Comparison of ENCODE assay signal across 8 cellular contexts in the genomic region with DNA sequence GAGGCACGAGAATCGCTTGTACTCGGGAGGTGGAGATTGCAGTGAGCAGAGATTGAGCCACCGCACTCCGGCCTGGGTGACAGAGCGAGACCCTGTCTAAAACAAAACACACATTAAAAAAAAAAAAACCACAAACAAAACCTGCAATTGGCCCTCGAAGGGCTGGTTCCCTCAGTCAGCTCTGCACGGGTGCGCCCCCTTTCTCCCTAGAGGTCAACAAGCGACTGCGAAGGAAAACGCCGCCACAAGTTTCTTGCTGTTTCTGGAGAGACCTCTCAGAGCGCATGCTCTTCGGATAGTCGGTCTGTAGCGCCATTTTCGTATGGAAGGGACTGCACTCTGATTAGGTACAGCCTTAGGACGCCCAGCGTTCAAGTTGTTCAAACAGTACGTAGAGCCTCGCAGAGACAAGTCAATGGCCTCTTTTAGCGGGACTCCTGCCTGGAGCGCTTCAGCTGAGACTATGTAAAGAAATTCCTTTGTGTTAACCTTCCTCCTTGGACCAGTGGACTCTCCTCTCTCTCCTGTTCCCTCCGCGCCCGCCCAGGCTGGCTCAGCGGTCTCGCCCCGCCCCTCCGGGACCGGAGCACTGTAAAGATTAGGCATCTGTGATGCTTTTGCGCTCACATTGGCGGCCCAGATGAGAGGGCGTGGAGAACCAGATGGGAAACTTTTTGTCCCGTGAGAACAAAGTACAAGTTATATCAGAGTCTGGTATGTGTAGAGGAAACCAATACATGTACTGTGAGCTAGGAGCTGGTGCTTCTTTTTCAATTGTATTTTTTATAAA. TPM values are rescaled to one million over a fixed set of nuclear protein-coding genes. Genes with fewer than 3 reads are reported as not detected.
DNase-seq lines count a peak whose midpoint lies in the region; ATAC-seq and TF ChIP-seq lines count a peak whose summit lies in the region.

No MANE protein-coding gene starts in this region.

- ATAC-seq in HG02642 (IDR thresholded peaks at IDR 0.05; ENCODE audit: poor library complexity, unreplicated experiment), result peak; percentile 69
- ATAC-seq in activated naive CD8-positive, alpha-beta T cell treated with anti-CD3 and anti-CD28 coated beads, Interleukin-2, amount 10 ng/mL, durations not matched to agents 7 days and 5 days (ENCODE audit: low read depth), result peak; percentile 74

- H3K27ac ChIP-seq in cardiac muscle cell (peak overlapping the region; percentile 84), parathyroid adenoma (peak overlapping the region; percentile 86), tibial nerve (peak overlapping the region; percentile 81 to 93 (median 86))

- no peaks in the 10 kb centered on the region for H3K9me3 Mint-ChIP-seq in activated naive CD8-positive, alpha-beta T cell treated with anti-CD3 and anti-CD28 coated beads, Interleukin-2, amount 10 ng/mL, durations not matched to agents 7 days and 5 days

- H3K27me3 ChIP-seq in cardiac muscle cell (no peaks in the 10 kb centered on the region), parathyroid adenoma (ENCODE audit: control insufficient read depth, insufficient read depth, low read length) (no peaks in the 10 kb centered on the region), tibial nerve (no peaks in the 10 kb centered on the region)

- H3K27me3 Mint-ChIP-seq in activated naive CD8-positive, alpha-beta T cell treated with anti-CD3 and anti-CD28 coated beads, Interleukin-2, amount 10 ng/mL, durations not matched to agents 7 days and 5 days, result no peaks in the 10 kb centered on the region

- H3K4me3 Mint-ChIP-seq in activated naive CD8-positive, alpha-beta T cell treated with anti-CD3 and anti-CD28 coated beads, Interleukin-2, amount 10 ng/mL, durations not matched to agents 7 days and 5 days, result peak overlapping the region; percentile 89

- TF ChIP-seq POLR2A in tibial nerve (IDR thresholded peaks at IDR 0.05), result peak in 1 of 2 donors; percentile 51

- no peaks in the 10 kb centered on the region for H3K79me2 ChIP-seq in parathyroid adenoma

- H3K4me1 ChIP-seq in cardiac muscle cell (ENCODE audit: low read depth), result peaks cover 17% of the 10 kb centered on the region
- no peaks in the 10 kb centered on the region for H3K4me1 ChIP-seq in parathyroid adenoma
- peaks cover 0 to 30% (median 26%) of the 10 kb centered on the region in 4 donors for H3K4me1 ChIP-seq in tibial nerve

- peak in 1 of 2 donors; percentile 75 for TF ChIP-seq EP300 in tibial nerve (IDR thresholded peaks at IDR 0.05)

- peaks cover 31% of the 10 kb centered on the region for H3K4me1 Mint-ChIP-seq in activated naive CD8-positive, alpha-beta T cell treated with anti-CD3 and anti-CD28 coated beads, Interleukin-2, amount 10 ng/mL, durations not matched to agents 7 days and 5 days

- H3K9me3 ChIP-seq in cardiac muscle cell (ENCODE audit: low read depth) (no peaks in the 10 kb centered on the region), parathyroid adenoma (ENCODE audit: control insufficient read depth, low read length) (no peaks in the 10 kb centered on the region), tibial nerve (no peaks in the 10 kb centered on the region)

- H2AFZ ChIP-seq in parathyroid adenoma, result peak overlapping the region; percentile 95

- H3K36me3 Mint-ChIP-seq in activated naive CD8-positive, alpha-beta T cell treated with anti-CD3 and anti-CD28 coated beads, Interleukin-2, amount 10 ng/mL, durations not matched to agents 7 days and 5 days, result peaks cover 19% of the 10 kb centered on the region

- TF ChIP-seq CTCF in GM12872 (IDR thresholded peaks at IDR 0.05; ENCODE audit: insufficient read depth, low read depth, low read length), result peak; percentile 61
- TF ChIP-seq CTCF in cardiac muscle cell (IDR thresholded peaks at IDR 0.05; ENCODE audit: low read depth, low read length), result peak; percentile 29
- TF ChIP-seq CTCF in parathyroid adenoma (IDR thresholded peaks at IDR 0.05), result no peak
- TF ChIP-seq CTCF in tibial nerve (IDR thresholded peaks at IDR 0.05), result peak in 3 of 5 experiments; percentile 10 to 31 (median 18)

- POLR2A ChIA-PET in activated naive CD8-positive, alpha-beta T cell treated with anti-CD3 and anti-CD28 coated beads, Interleukin-2, amount 10 ng/mL, durations not matched to agents 7 days and 5 days (lab: Charles Lee), result interaction anchor here (0.6 to 4.0 kb wide), 14 partner anchors 46 to 381 kb away, joined by 3 to 48 read pairs (median 6); a partner anchor contains a TSS

- peak overlapping the region; percentile 96 for H3K27ac Mint-ChIP-seq in activated naive CD8-positive, alpha-beta T cell treated with anti-CD3 and anti-CD28 coated beads, Interleukin-2, amount 10 ng/mL, durations not matched to agents 7 days and 5 days

- H3K36me3 ChIP-seq in cardiac muscle cell, result no peaks in the 10 kb centered on the region
- no peaks in the 10 kb centered on the region for H3K36me3 ChIP-seq in parathyroid adenoma (ENCODE audit: control insufficient read depth, insufficient read depth, low read length)
- no peaks in the 10 kb centered on the region for H3K36me3 ChIP-seq in tibial nerve

- H3K4me3 ChIP-seq in cardiac muscle cell, result peak overlapping the region; percentile 72
- peak overlapping the region; percentile 84 for H3K4me3 ChIP-seq in parathyroid adenoma (ENCODE audit: low read depth, low read length)
- H3K4me3 ChIP-seq in tibial nerve, result peak overlapping the region; percentile 70 to 99 (median 79)

- H3K4me2 ChIP-seq in parathyroid adenoma (ENCODE audit: low read length), result peak overlapping the region; percentile 62

- 4 to 5% methylated on average over 36 of the region's 36 CpGs for WGBS in tibial nerve, 2 donors

- H3K9ac ChIP-seq in parathyroid adenoma, result no peak overlapping the region

- DNase-seq in NCI-H1092 treated with DMSO at 0.1 percent for 48 hours (lab: John Stamatoyannopoulos, UW) (peak; percentile 64), SKM-1 treated with dmso at 0.1 percent for 144 hours (lab: John Stamatoyannopoulos, UW; ENCODE audit: unreplicated experiment) (peak; percentile 89), cardiac muscle cell (ENCODE audit: low read depth in 1 of 2, low spot score in 1 of 2) (peak; percentile 92 to 94), tibial nerve (ENCODE audit: low spot score in 2 of 2) (peak; percentile 67 to 75)
- DNase-seq in activated naive CD8-positive, alpha-beta T cell treated with anti-CD3 and anti-CD28 coated beads, Interleukin-2, amount 10 ng/mL, durations not matched to agents 7 days and 5 days, result peak; percentile 88

RNA-seq across cellular contexts. Expression of a gene that starts 1.0 kb away (rescaled TPM):
- total RNA-seq in activated naive CD8-positive, alpha-beta T cell treated with anti-CD3 and anti-CD28 coated beads, Interleukin-2, amount 10 ng/mL, durations not matched to agents 7 days and 5 days, result 10 to 100 TPM; 39.9 to 44.9 TPM
- total RNA-seq in cardiac muscle cell (16.9 and 18.1 TPM in 2 replicates), tibial nerve (10 to 100 TPM; 18.6 to 40.6 (median 28.8) TPM)
- 9.6 and 14.3 TPM in 2 replicates for polyA plus RNA-seq in cardiac muscle cell

Comparison
In these comparisons a context has a peak if more than half of its experiments do, and no peak if none do; other contexts are left out.
1. Peak in every context shown above with its lines: DNase-seq, ATAC-seq, H3K4me3 ChIP-seq and H3K27ac ChIP-seq.